Comparison of ENCODE assay signal across 1 cellular context in the genomic region with DNA sequence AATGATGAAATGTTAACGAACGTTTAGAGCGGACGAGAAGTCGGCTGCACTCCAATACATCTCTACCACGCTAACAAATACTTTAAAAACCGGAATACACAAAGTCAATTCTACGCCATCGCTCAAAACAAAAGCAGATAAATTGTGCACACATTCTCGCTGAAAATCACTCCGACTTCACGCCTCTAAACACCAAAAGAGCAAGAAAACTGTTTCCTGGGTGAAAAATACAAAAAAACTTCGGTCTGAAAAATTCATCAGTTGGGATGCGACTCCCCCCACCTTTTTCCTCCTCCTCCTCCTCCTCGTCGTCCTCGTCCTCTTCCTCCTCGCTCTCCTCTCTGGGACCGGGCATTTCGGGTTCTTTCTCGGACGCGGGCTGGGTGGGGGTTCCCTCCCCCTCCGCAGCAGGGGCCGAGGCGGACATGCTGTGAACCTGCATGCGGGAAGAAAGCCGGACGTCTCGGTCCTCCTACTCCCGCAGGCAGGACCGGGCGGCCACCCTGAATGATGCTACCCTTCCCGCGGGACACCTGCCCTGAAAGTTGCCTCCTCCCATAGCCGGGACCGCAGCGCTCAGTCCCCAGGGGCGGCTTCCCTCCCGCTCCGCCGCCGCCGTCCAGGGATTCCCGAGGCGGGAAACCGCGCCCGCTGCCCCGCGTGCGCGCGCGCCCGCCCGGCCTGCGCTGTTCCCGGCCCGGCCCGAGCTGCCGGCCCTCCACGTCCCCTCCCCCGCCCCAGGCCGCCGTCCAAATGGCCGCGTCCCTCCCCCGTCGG.
TF ChIP-seq lines count a peak whose summit lies in the region.

No MANE protein-coding gene starts in this region.

TF ChIP-seq in WTC11, 78 proteins besides CTCF, POLR2A, EP300 and RAD21 (continued from another document):
- TF ChIP-seq SP1 (CRISPR knock-in tag; conservative IDR thresholded peaks at IDR 0.05) (0 out of 2 replicates have a peak, but pooled peaks have one; percentile 15), NFE2L1 (CRISPR knock-in tag; IDR thresholded peaks at IDR 0.05) (no peak), ZNF121 (CRISPR knock-in tag; IDR thresholded peaks at IDR 0.05) (no peak), ELF4 (CRISPR knock-in tag; IDR thresholded peaks at IDR 0.05; ENCODE audit: low read depth) (no peak), TP53 (CRISPR knock-in tag; IDR thresholded peaks at IDR 0.05) (no peak), ATF1 (CRISPR knock-in tag; IDR thresholded peaks at IDR 0.05) (no peak), FOXP1 (CRISPR knock-in tag; IDR thresholded peaks at IDR 0.05; ENCODE audit: borderline replicate concordance) (no peak; the same call in 1 of the 2 replicates)
- TF ChIP-seq, protein P1, sequence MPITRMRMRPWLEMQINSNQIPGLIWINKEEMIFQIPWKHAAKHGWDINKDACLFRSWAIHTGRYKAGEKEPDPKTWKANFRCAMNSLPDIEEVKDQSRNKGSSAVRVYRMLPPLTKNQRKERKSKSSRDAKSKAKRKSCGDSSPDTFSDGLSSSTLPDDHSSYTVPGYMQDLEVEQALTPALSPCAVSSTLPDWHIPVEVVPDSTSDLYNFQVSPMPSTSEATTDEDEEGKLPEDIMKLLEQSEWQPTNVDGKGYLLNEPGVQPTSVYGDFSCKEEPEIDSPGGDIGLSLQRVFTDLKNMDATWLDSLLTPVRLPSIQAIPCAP (CRISPR knock-in tag; IDR thresholded peaks at IDR 0.05): no peak
- TF ChIP-seq, protein P2, sequence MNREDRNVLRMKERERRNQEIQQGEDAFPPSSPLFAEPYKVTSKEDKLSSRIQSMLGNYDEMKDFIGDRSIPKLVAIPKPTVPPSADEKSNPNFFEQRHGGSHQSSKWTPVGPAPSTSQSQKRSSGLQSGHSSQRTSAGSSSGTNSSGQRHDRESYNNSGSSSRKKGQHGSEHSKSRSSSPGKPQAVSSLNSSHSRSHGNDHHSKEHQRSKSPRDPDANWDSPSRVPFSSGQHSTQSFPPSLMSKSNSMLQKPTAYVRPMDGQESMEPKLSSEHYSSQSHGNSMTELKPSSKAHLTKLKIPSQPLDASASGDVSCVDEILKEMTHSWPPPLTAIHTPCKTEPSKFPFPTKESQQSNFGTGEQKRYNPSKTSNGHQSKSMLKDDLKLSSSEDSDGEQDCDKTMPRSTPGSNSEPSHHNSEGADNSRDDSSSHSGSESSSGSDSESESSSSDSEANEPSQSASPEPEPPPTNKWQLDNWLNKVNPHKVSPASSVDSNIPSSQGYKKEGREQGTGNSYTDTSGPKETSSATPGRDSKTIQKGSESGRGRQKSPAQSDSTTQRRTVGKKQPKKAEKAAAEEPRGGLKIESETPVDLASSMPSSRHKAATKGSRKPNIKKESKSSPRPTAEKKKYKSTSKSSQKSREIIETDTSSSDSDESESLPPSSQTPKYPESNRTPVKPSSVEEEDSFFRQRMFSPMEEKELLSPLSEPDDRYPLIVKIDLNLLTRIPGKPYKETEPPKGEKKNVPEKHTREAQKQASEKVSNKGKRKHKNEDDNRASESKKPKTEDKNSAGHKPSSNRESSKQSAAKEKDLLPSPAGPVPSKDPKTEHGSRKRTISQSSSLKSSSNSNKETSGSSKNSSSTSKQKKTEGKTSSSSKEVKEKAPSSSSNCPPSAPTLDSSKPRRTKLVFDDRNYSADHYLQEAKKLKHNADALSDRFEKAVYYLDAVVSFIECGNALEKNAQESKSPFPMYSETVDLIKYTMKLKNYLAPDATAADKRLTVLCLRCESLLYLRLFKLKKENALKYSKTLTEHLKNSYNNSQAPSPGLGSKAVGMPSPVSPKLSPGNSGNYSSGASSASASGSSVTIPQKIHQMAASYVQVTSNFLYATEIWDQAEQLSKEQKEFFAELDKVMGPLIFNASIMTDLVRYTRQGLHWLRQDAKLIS (CRISPR knock-in tag; IDR thresholded peaks at IDR 0.05; ENCODE audit: borderline replicate concordance): no peak
- TF ChIP-seq, protein P3, sequence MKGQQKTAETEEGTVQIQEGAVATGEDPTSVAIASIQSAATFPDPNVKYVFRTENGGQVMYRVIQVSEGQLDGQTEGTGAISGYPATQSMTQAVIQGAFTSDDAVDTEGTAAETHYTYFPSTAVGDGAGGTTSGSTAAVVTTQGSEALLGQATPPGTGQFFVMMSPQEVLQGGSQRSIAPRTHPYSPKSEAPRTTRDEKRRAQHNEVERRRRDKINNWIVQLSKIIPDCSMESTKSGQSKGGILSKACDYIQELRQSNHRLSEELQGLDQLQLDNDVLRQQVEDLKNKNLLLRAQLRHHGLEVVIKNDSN (CRISPR knock-in tag; IDR thresholded peaks at IDR 0.05): no peak
- TF ChIP-seq, protein P4, sequence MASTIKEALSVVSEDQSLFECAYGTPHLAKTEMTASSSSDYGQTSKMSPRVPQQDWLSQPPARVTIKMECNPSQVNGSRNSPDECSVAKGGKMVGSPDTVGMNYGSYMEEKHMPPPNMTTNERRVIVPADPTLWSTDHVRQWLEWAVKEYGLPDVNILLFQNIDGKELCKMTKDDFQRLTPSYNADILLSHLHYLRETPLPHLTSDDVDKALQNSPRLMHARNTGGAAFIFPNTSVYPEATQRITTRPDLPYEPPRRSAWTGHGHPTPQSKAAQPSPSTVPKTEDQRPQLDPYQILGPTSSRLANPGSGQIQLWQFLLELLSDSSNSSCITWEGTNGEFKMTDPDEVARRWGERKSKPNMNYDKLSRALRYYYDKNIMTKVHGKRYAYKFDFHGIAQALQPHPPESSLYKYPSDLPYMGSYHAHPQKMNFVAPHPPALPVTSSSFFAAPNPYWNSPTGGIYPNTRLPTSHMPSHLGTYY (CRISPR knock-in tag; IDR thresholded peaks at IDR 0.05): no peak
- TF ChIP-seq, protein P5, sequence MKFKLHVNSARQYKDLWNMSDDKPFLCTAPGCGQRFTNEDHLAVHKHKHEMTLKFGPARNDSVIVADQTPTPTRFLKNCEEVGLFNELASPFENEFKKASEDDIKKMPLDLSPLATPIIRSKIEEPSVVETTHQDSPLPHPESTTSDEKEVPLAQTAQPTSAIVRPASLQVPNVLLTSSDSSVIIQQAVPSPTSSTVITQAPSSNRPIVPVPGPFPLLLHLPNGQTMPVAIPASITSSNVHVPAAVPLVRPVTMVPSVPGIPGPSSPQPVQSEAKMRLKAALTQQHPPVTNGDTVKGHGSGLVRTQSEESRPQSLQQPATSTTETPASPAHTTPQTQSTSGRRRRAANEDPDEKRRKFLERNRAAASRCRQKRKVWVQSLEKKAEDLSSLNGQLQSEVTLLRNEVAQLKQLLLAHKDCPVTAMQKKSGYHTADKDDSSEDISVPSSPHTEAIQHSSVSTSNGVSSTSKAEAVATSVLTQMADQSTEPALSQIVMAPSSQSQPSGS (CRISPR knock-in tag; IDR thresholded peaks at IDR 0.05; ENCODE audit: borderline replicate concordance, low read depth): no peak
